Comparison of ENCODE assay signal across 8 cellular contexts in the genomic region with DNA sequence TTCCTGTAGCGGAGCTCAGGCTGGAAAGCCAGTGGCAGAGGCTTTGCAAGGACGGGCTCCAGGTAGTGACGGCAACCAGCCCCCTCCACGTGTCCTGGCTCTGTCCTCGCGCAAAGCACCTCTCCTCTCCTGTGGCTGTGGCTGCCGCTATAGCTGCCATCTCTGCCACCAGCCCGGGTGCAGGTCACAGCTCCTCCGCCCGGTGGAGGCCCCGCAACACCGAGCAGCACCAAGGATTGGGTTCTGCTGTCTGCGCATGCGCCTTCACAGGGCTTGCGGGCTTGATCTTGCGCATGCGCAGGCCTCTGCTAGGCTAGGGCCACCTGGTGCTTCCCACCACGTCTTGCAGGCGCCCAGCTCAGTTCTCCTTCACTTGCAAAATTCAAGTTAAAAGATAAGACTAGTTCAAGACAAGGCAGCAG.
DNase-seq lines count a peak whose midpoint lies in the region; ATAC-seq and TF ChIP-seq lines count a peak whose summit lies in the region.

No MANE protein-coding gene starts in this region.

- H3K27me3 ChIP-seq in testis (no peaks in the 10 kb centered on the region), mesenchymal stem cell (ENCODE audit: control insufficient read depth in 1 of 2, insufficient read depth in 1 of 2, low read length in 2 of 2) (no peaks in the 10 kb centered on the region)

- H3K4me3 ChIP-seq in testis (peak overlapping the region; percentile 25 to 47), mesenchymal stem cell (ENCODE audit: insufficient read depth in 1 of 2, low read depth in 1 of 2, low read length in 2 of 2) (peak overlapping the region in 1 of 2 experiments; percentile 62)

- no peaks in the 10 kb centered on the region for H3K4me1 Mint-ChIP-seq in activated T-helper 2 cell treated with anti-CD3 and anti-CD28 coated beads, Interferon-gamma antibody, Interleukin-2, Interleukin-4, amounts not matched to agents 10 μg/mL and 5 μg/mL and 100 μg/mL, durations not matched to agents 14 hours and 24 hours and 36 hours (ENCODE audit: low read depth)

- H3K27ac Mint-ChIP-seq in activated T-helper 2 cell treated with anti-CD3 and anti-CD28 coated beads, Interferon-gamma antibody, Interleukin-2, Interleukin-4, amounts not matched to agents 10 μg/mL and 5 μg/mL and 100 μg/mL, durations not matched to agents 14 hours and 24 hours and 36 hours: no peak overlapping the region

- H3K9ac ChIP-seq in mesenchymal stem cell (ENCODE audit: low read length): no peak overlapping the region

- no peak overlapping the region for H2AK5ac ChIP-seq in mesenchymal stem cell (ENCODE audit: low read length, severe bottlenecking)

- no peak overlapping the region for H3K23ac ChIP-seq in mesenchymal stem cell (ENCODE audit: low read length in 2 of 2)

- no peak overlapping the region for H2BK15ac ChIP-seq in mesenchymal stem cell (ENCODE audit: low read depth, poor library complexity, severe bottlenecking)

- H2BK120ac ChIP-seq in mesenchymal stem cell (ENCODE audit: low read depth, low read length): no peak overlapping the region

- TF ChIP-seq POLR2A in testis (IDR thresholded peaks at IDR 0.05): no peak

- no peak overlapping the region for H3K14ac ChIP-seq in mesenchymal stem cell (ENCODE audit: low read length in 2 of 2)

- H3K9me3 Mint-ChIP-seq in activated T-helper 2 cell treated with anti-CD3 and anti-CD28 coated beads, Interferon-gamma antibody, Interleukin-2, Interleukin-4, amounts not matched to agents 10 μg/mL and 5 μg/mL and 100 μg/mL, durations not matched to agents 14 hours and 24 hours and 36 hours: no peaks in the 10 kb centered on the region

- H3K4me1 ChIP-seq in testis (no peaks in the 10 kb centered on the region), mesenchymal stem cell (ENCODE audit: control insufficient read depth, insufficient read depth, low read depth, low read length) (no peaks in the 10 kb centered on the region)

- WGBS in testis, 2 donors: 71 to 77% methylated on average over 3 to 19 of the region's 19 CpGs
- WGBS in mesenchymal stem cell: 90% methylated on average over 19 of the region's 19 CpGs

- H3K4me3 Mint-ChIP-seq in activated T-helper 2 cell treated with anti-CD3 and anti-CD28 coated beads, Interferon-gamma antibody, Interleukin-2, Interleukin-4, amounts not matched to agents 10 μg/mL and 5 μg/mL and 100 μg/mL, durations not matched to agents 14 hours and 24 hours and 36 hours (ENCODE audit: low read depth): peak overlapping the region; percentile 37

- no peak for TF ChIP-seq CTCF in testis (IDR thresholded peaks at IDR 0.05)

- peak; percentile 9 for DNase-seq in activated CD4-positive, alpha-beta T cell treated with anti-CD3 and anti-CD28 coated beads for 1 hour
- no peak for DNase-seq in activated CD4-positive, alpha-beta T cell treated with anti-CD3 and anti-CD28 coated beads, Interleukin-2, amount 50 U/mL, for 4 hours
- peak; percentile 38 for DNase-seq in activated T-helper 2 cell treated with anti-CD3 and anti-CD28 coated beads, Interferon-gamma antibody, Interleukin-2, Interleukin-4, amounts not matched to agents 10 μg/mL and 5 μg/mL and 100 μg/mL, durations not matched to agents 14 hours and 24 hours and 36 hours (ENCODE audit: low spot score)
- peak; percentile 60 for DNase-seq in left lobe of liver (ENCODE audit: low spot score)
- peak; percentile 74 for DNase-seq in testis
- DNase-seq in NCI-H524 treated with DMSO at 0.1 percent for 48 hours (lab: John Stamatoyannopoulos, UW): no peak
- DNase-seq in NCI-H1417 treated with DMSO at 0.1 percent for 48 hours (lab: John Stamatoyannopoulos, UW): no peak
- no peak for DNase-seq in mesenchymal stem cell

- intact Hi-C loops in activated T-helper 2 cell treated with anti-CD3 and anti-CD28 coated beads, Interferon-gamma antibody, Interleukin-2, Interleukin-4, amounts not matched to agents 10 μg/mL and 5 μg/mL and 100 μg/mL, durations not matched to agents 14 hours and 24 hours and 36 hours (cut with micrococcal nuclease): no loop called here
- intact Hi-C loops in testis (cut with DNase I; ENCODE audit: low total_unique reads): no loop called here

- no peaks in the 10 kb centered on the region for H3K27me3 Mint-ChIP-seq in activated T-helper 2 cell treated with anti-CD3 and anti-CD28 coated beads, Interferon-gamma antibody, Interleukin-2, Interleukin-4, amounts not matched to agents 10 μg/mL and 5 μg/mL and 100 μg/mL, durations not matched to agents 14 hours and 24 hours and 36 hours (ENCODE audit: low read depth)

- peak; percentile 91 for ATAC-seq in left lobe of liver

- H3K36me3 ChIP-seq in testis (ENCODE audit: low read depth, missing control alignments) (no peaks in the 10 kb centered on the region), mesenchymal stem cell (ENCODE audit: control insufficient read depth in 1 of 2, insufficient read depth in 2 of 2, low read depth in 1 of 2, low read length in 2 of 2) (no peaks in the 10 kb centered on the region)

- no peak overlapping the region for H4K8ac ChIP-seq in mesenchymal stem cell (ENCODE audit: low read length)

- no peaks in the 10 kb centered on the region for H3K36me3 Mint-ChIP-seq in activated T-helper 2 cell treated with anti-CD3 and anti-CD28 coated beads, Interferon-gamma antibody, Interleukin-2, Interleukin-4, amounts not matched to agents 10 μg/mL and 5 μg/mL and 100 μg/mL, durations not matched to agents 14 hours and 24 hours and 36 hours (ENCODE audit: low read depth)

- no peaks in the 10 kb centered on the region for H3K79me1 ChIP-seq in mesenchymal stem cell (replicated peaks; ENCODE audit: low read length, poor library complexity, severe bottlenecking)

- H3K18ac ChIP-seq in mesenchymal stem cell (ENCODE audit: low read depth in 1 of 2, low read length in 2 of 2): no peak overlapping the region

- H3K4me2 ChIP-seq in mesenchymal stem cell (ENCODE audit: low read length, poor library complexity, severe bottlenecking): no peak overlapping the region

- H2BK5ac ChIP-seq in mesenchymal stem cell (ENCODE audit: low read depth, low read length, poor library complexity, severe bottlenecking): no peak overlapping the region

- no peak overlapping the region for H2AFZ ChIP-seq in mesenchymal stem cell (ENCODE audit: low read depth, low read length)

- no peak overlapping the region for H3K27ac ChIP-seq in testis
- no peak overlapping the region for H3K27ac ChIP-seq in mesenchymal stem cell (ENCODE audit: low read length, poor library complexity, severe bottlenecking)

- H2BK12ac ChIP-seq in mesenchymal stem cell (ENCODE audit: low read length in 2 of 2): no peak overlapping the region

- no peak overlapping the region for H4K91ac ChIP-seq in mesenchymal stem cell (ENCODE audit: low read length)

- no peak overlapping the region for H3K4ac ChIP-seq in mesenchymal stem cell (ENCODE audit: low read depth in 1 of 2, low read length in 2 of 2)

- H3K9me3 ChIP-seq in testis (no peaks in the 10 kb centered on the region), mesenchymal stem cell (ENCODE audit: control insufficient read depth, low read length) (peaks cover 4% of the 10 kb centered on the region)

Comparison
In these comparisons a context has a peak if more than half of its experiments do, and no peak if none do; other contexts are left out.
1. DNase-seq: peak in activated CD4-positive, alpha-beta T cell treated with anti-CD3 and anti-CD28 coated beads for 1 hour (single experiment), activated T-helper 2 cell treated with anti-CD3 and anti-CD28 coated beads, Interferon-gamma antibody, Interleukin-2, Interleukin-4, amounts not matched to agents 10 μg/mL and 5 μg/mL and 100 μg/mL, durations not matched to agents 14 hours and 24 hours and 36 hours (single experiment), left lobe of liver (single experiment) and testis (single experiment); none in activated CD4-positive, alpha-beta T cell treated with anti-CD3 and anti-CD28 coated beads, Interleukin-2, amount 50 U/mL, for 4 hours (0 of 2), NCI-H524 treated with DMSO at 0.1 percent for 48 hours (single experiment), NCI-H1417 treated with DMSO at 0.1 percent for 48 hours (single experiment) and mesenchymal stem cell (single experiment).